1 cellular context compared by ENCODE assay signal in genomic region chr9:136245194-136246150, GRCh38.
TF ChIP-seq lines count a peak whose summit lies in the region.

QSOX2 (minus strand) TSS chr9:136245812; CDS start chr9:136245803, 9 bp downstream.

TF ChIP-seq in HepG2, 621 proteins besides CTCF, POLR2A, EP300 and RAD21 (continued from another document and continues in another):
- 0 out of 2 replicates have a peak, but pooled peaks have one; percentile 75 for TF ChIP-seq MXD3 (CRISPR knock-in tag; IDR thresholded peaks at IDR 0.05)
- no peak for TF ChIP-seq NAIF1 (CRISPR knock-in tag; IDR thresholded peaks at IDR 0.05; ENCODE audit: borderline replicate concordance)
- TF ChIP-seq ZNF362 (CRISPR knock-in tag; IDR thresholded peaks at IDR 0.05; ENCODE audit: borderline replicate concordance): no peak
- 0 out of 2 replicates have a peak, but pooled peaks have one; percentile 40 for TF ChIP-seq ZHX1 (CRISPR knock-in tag; IDR thresholded peaks at IDR 0.05; ENCODE audit: low read depth)
- no peak for TF ChIP-seq MBD4 (IDR thresholded peaks at IDR 0.05; ENCODE audit: borderline replicate concordance, low read length)
- 0 out of 2 replicates have a peak, but pooled peaks have one; percentile 23 for TF ChIP-seq ISL2 (CRISPR knock-in tag; IDR thresholded peaks at IDR 0.05)
- no peak for TF ChIP-seq MLXIP (CRISPR knock-in tag; IDR thresholded peaks at IDR 0.05; ENCODE audit: borderline replicate concordance)
- peak; percentile 54 for TF ChIP-seq SAP130 (CRISPR knock-in tag; IDR thresholded peaks at IDR 0.05; ENCODE audit: low read depth)
- TF ChIP-seq ZBTB10 (CRISPR knock-in tag; IDR thresholded peaks at IDR 0.05; ENCODE audit: borderline replicate concordance): peak; percentile 77; the same call in 1 of the 2 replicates
- no peak for TF ChIP-seq ZNF10 (CRISPR knock-in tag; IDR thresholded peaks at IDR 0.05; ENCODE audit: borderline replicate concordance, low read depth)
- TF ChIP-seq ASH2L (IDR thresholded peaks at IDR 0.05; ENCODE audit: insufficient read length, low read depth, low read length): no peak
- no peak for TF ChIP-seq ZFP1 (CRISPR knock-in tag; IDR thresholded peaks at IDR 0.05)
- no peak for TF ChIP-seq PRPF4 (IDR thresholded peaks at IDR 0.05; ENCODE audit: low read depth, low read length, poor library complexity, severe bottlenecking)
- TF ChIP-seq ZXDC (CRISPR knock-in tag; IDR thresholded peaks at IDR 0.05): no peak; the same call in 1 of the 2 replicates
- TF ChIP-seq HNRNPUL1 (IDR thresholded peaks at IDR 0.05; ENCODE audit: low read depth, low read length): no peak
- TF ChIP-seq ZFP41 (CRISPR knock-in tag; IDR thresholded peaks at IDR 0.05; ENCODE audit: borderline replicate concordance): no peak
- TF ChIP-seq ZNF841 (CRISPR knock-in tag; IDR thresholded peaks at IDR 0.05; ENCODE audit: borderline replicate concordance): no peak
- TF ChIP-seq DNMT1 (CRISPR knock-in tag; IDR thresholded peaks at IDR 0.05): no peak
- peak; percentile 62; the same call in 1 of the 2 replicates for TF ChIP-seq SIN3A (IDR thresholded peaks at IDR 0.05; ENCODE audit: borderline replicate concordance, low read depth, low read length)
- no peak for TF ChIP-seq SIX1 (CRISPR knock-in tag; IDR thresholded peaks at IDR 0.05; ENCODE audit: borderline replicate concordance)
- no peak for TF ChIP-seq SSRP1 (CRISPR knock-in tag; IDR thresholded peaks at IDR 0.05)
- TF ChIP-seq NPAS2 (CRISPR knock-in tag; IDR thresholded peaks at IDR 0.05; ENCODE audit: borderline replicate concordance): no peak
- no peak for TF ChIP-seq BCLAF1 (IDR thresholded peaks at IDR 0.05)
- TF ChIP-seq FOXP1 (IDR thresholded peaks at IDR 0.05): no peak
- TF ChIP-seq FOXP1 (CRISPR knock-in tag; IDR thresholded peaks at IDR 0.05): no peak
- TF ChIP-seq NFE2L2 (IDR thresholded peaks at IDR 0.05; ENCODE audit: low read length): no peak
- no peak for TF ChIP-seq ZBTB44 (CRISPR knock-in tag; IDR thresholded peaks at IDR 0.05)
- no peak for TF ChIP-seq SMAD1 (CRISPR knock-in tag; IDR thresholded peaks at IDR 0.05; ENCODE audit: borderline replicate concordance, low read depth)
- no peak for TF ChIP-seq ZNF572 (CRISPR knock-in tag; IDR thresholded peaks at IDR 0.05)
- no peak for TF ChIP-seq ZNF598 (CRISPR knock-in tag; IDR thresholded peaks at IDR 0.05; ENCODE audit: borderline replicate concordance)
- TF ChIP-seq JDP2 (CRISPR knock-in tag; IDR thresholded peaks at IDR 0.05; ENCODE audit: borderline replicate concordance): no peak
- no peak; the same call in 1 of the 2 replicates for TF ChIP-seq NR1H2 (CRISPR knock-in tag; IDR thresholded peaks at IDR 0.05; ENCODE audit: borderline replicate concordance, low read depth)
- no peak for TF ChIP-seq ZFP37 (CRISPR knock-in tag; IDR thresholded peaks at IDR 0.05; ENCODE audit: borderline replicate concordance)
- no peak for TF ChIP-seq ADNP (CRISPR knock-in tag; IDR thresholded peaks at IDR 0.05)
- no peak for TF ChIP-seq ZNF382 (CRISPR knock-in tag; IDR thresholded peaks at IDR 0.05; ENCODE audit: borderline replicate concordance)
- no peak for TF ChIP-seq ARID3A (IDR thresholded peaks at IDR 0.05; ENCODE audit: low read depth, low read length)
- TF ChIP-seq ZNF12 (CRISPR knock-in tag; IDR thresholded peaks at IDR 0.05): no peak
- peak; percentile 67 for TF ChIP-seq DMAP1 (CRISPR knock-in tag; IDR thresholded peaks at IDR 0.05)
- no peak for TF ChIP-seq ZC3H4 (CRISPR knock-in tag; IDR thresholded peaks at IDR 0.05; ENCODE audit: borderline replicate concordance)
- TF ChIP-seq SUZ12 (IDR thresholded peaks at IDR 0.05; ENCODE audit: low read depth, low read length): no peak
- TF ChIP-seq ZNF558 (CRISPR knock-in tag; IDR thresholded peaks at IDR 0.05; ENCODE audit: borderline replicate concordance): no peak
- TF ChIP-seq KAT8 (CRISPR knock-in tag; IDR thresholded peaks at IDR 0.05): peak; percentile 27; the same call in 1 of the 2 replicates
- no peak for TF ChIP-seq HOXD1 (CRISPR knock-in tag; IDR thresholded peaks at IDR 0.05)
- TF ChIP-seq HNRNPH1 (optimal IDR thresholded peaks at IDR 0.05; ENCODE audit: low read depth, low read length): no peak
- no peak for TF ChIP-seq SOX6 (IDR thresholded peaks at IDR 0.05)
- TF ChIP-seq SOX6 (CRISPR knock-in tag; IDR thresholded peaks at IDR 0.05): no peak
- no peak for TF ChIP-seq ZBTB20 (CRISPR knock-in tag; IDR thresholded peaks at IDR 0.05; ENCODE audit: borderline replicate concordance, low read depth)
